Comparison of ENCODE assay signal across 8 cellular contexts in genomic region chr14:106268013-106268727, GRCh38.
DNase-seq lines count a peak whose midpoint lies in the region; ATAC-seq and TF ChIP-seq lines count a peak whose summit lies in the region.

No MANE protein-coding gene starts in this region.

- H3K79me2 ChIP-seq in Loucy (ENCODE audit: insufficient read depth, low read length), result no peaks in the 10 kb centered on the region

- H2AFZ ChIP-seq in Loucy (ENCODE audit: low read length), result 0 out of 2 replicates have a peak overlapping the region, but pooled peaks have one; percentile 18

- intact Hi-C loops in CD14-positive monocyte (cut with micrococcal nuclease), result no loop called here

- H3K36me3 ChIP-seq in Loucy (ENCODE audit: insufficient read depth, low read length) (no peaks in the 10 kb centered on the region), H7 (replicated peaks; ENCODE audit: control insufficient read depth, insufficient read depth, low read length) (no peaks in the 10 kb centered on the region)

- H3K27me3 ChIP-seq in Loucy (ENCODE audit: insufficient read depth, low read length, poor library complexity, severe bottlenecking) (no peaks in the 10 kb centered on the region), H7 (ENCODE audit: control insufficient read depth, insufficient read depth, low read length) (no peaks in the 10 kb centered on the region)

- H3K9me3 Mint-ChIP-seq in CD14-positive monocyte, result no peaks in the 10 kb centered on the region
- H3K9me3 Mint-ChIP-seq in activated CD8-positive, alpha-beta T cell treated with anti-CD3 and anti-CD28 coated beads, Interleukin-2, amount 10 ng/mL, durations not matched to agents 7 days and 5 days (ENCODE audit: insufficient read depth), result no peaks in the 10 kb centered on the region
- H3K9me3 Mint-ChIP-seq in natural killer cell treated with Interleukin-12 subunit alpha and Interleukin-12 subunit beta and Interleukin-15 and Interleukin-18, amount 100 ng/mL, for 72 hours, result no peaks in the 10 kb centered on the region

- H3K36me3 Mint-ChIP-seq in CD14-positive monocyte, result no peaks in the 10 kb centered on the region
- H3K36me3 Mint-ChIP-seq in activated CD8-positive, alpha-beta T cell treated with anti-CD3 and anti-CD28 coated beads, Interleukin-2, amount 10 ng/mL, durations not matched to agents 7 days and 5 days (ENCODE audit: low read depth), result no peaks in the 10 kb centered on the region
- no peaks in the 10 kb centered on the region for H3K36me3 Mint-ChIP-seq in natural killer cell treated with Interleukin-12 subunit alpha and Interleukin-12 subunit beta and Interleukin-15 and Interleukin-18, amount 100 ng/mL, for 72 hours

- H3K4me3 ChIP-seq in Loucy (ENCODE audit: low read length, poor library complexity, severe bottlenecking) (peak overlapping the region; percentile 21), H7 (ENCODE audit: insufficient read depth, low read depth, low read length) (no peak overlapping the region)

- peaks cover 25% of the 10 kb centered on the region for H3K4me1 Mint-ChIP-seq in CD14-positive monocyte
- H3K4me1 Mint-ChIP-seq in activated CD8-positive, alpha-beta T cell treated with anti-CD3 and anti-CD28 coated beads, Interleukin-2, amount 10 ng/mL, durations not matched to agents 7 days and 5 days (ENCODE audit: low read depth), result peaks cover 9% of the 10 kb centered on the region
- H3K4me1 Mint-ChIP-seq in natural killer cell treated with Interleukin-12 subunit alpha and Interleukin-12 subunit beta and Interleukin-15 and Interleukin-18, amount 100 ng/mL, for 72 hours (ENCODE audit: low read depth in 2 of 2), result no peaks in the 10 kb centered on the region

- no peak overlapping the region for H3K4me3 Mint-ChIP-seq in CD14-positive monocyte
- H3K4me3 Mint-ChIP-seq in activated CD8-positive, alpha-beta T cell treated with anti-CD3 and anti-CD28 coated beads, Interleukin-2, amount 10 ng/mL, durations not matched to agents 7 days and 5 days, result no peak overlapping the region
- H3K4me3 Mint-ChIP-seq in natural killer cell treated with Interleukin-12 subunit alpha and Interleukin-12 subunit beta and Interleukin-15 and Interleukin-18, amount 100 ng/mL, for 72 hours, result no peak overlapping the region

- DNase-seq in CD14-positive monocyte (ENCODE audit: low spot score) (no peak), H7 (no peak)
- DNase-seq in activated CD8-positive, alpha-beta T cell treated with anti-CD3 and anti-CD28 coated beads, Interleukin-2, amount 10 ng/mL, durations not matched to agents 7 days and 5 days, result peak; percentile 80
- peak; percentile 82 for DNase-seq in natural killer cell treated with Interleukin-12 subunit alpha and Interleukin-12 subunit beta and Interleukin-15 and Interleukin-18, amount 100 ng/mL, for 72 hours (ENCODE audit: low spot score)

- H3K9ac ChIP-seq in Loucy (ENCODE audit: low read depth, low read length, poor library complexity, severe bottlenecking), result peak overlapping the region; percentile 40

- TF ChIP-seq CTCF in CD14-positive monocyte (IDR thresholded peaks at IDR 0.05), result peak; percentile 30
- peak; percentile 82 for TF ChIP-seq CTCF in Loucy (conservative IDR thresholded peaks at IDR 0.05; ENCODE audit: low read length)

- peaks cover 0 to 2% (median 0%) of the 10 kb centered on the region in 3 donors for H3K27me3 Mint-ChIP-seq in CD14-positive monocyte (ENCODE audit: low read depth in 3 of 3)
- peaks cover 14% of the 10 kb centered on the region for H3K27me3 Mint-ChIP-seq in activated CD8-positive, alpha-beta T cell treated with anti-CD3 and anti-CD28 coated beads, Interleukin-2, amount 10 ng/mL, durations not matched to agents 7 days and 5 days (ENCODE audit: low read depth)
- H3K27me3 Mint-ChIP-seq in natural killer cell treated with Interleukin-12 subunit alpha and Interleukin-12 subunit beta and Interleukin-15 and Interleukin-18, amount 100 ng/mL, for 72 hours, result peaks cover 33 to 51% of the 10 kb centered on the region in 2 donors

- H3K9me2 ChIP-seq in Loucy (replicated peaks; ENCODE audit: low read depth, low read length), result no peaks in the 10 kb centered on the region

- no peaks in the 10 kb centered on the region for H4K20me1 ChIP-seq in Loucy (ENCODE audit: insufficient read depth, low read length, poor library complexity, severe bottlenecking)

- peaks cover 6% of the 10 kb centered on the region; the same call in 1 of the 2 replicates for H3F3A ChIP-seq in Loucy (ENCODE audit: low read depth)

- POLR2A ChIA-PET in activated CD8-positive, alpha-beta T cell treated with anti-CD3 and anti-CD28 coated beads, Interleukin-2, amount 10 ng/mL, durations not matched to agents 7 days and 5 days (lab: Charles Lee), result no interaction called here

- peaks cover 36% of the 10 kb centered on the region for H3K4me1 ChIP-seq in Loucy (ENCODE audit: insufficient read depth, low read length, poor library complexity, severe bottlenecking)

- no peaks in the 10 kb centered on the region for H3K9me3 ChIP-seq in Loucy (ENCODE audit: insufficient read depth, low read depth, low read length)

- CTCF ChIA-PET in activated CD8-positive, alpha-beta T cell treated with anti-CD3 and anti-CD28 coated beads, Interleukin-2, amount 10 ng/mL, durations not matched to agents 7 days and 5 days (lab: Charles Lee), result interaction anchor here (0.7 to 1.5 kb wide), 5 partner anchors 10 to 46 kb away, joined by 3 to 7 read pairs (median 3); no protein-coding TSS in a partner anchor

- H3K4me2 ChIP-seq in Loucy (ENCODE audit: low read depth, low read length, poor library complexity, severe bottlenecking), result peak overlapping the region; percentile 50

- peak; percentile 57 for ATAC-seq in activated CD8-positive, alpha-beta T cell treated with anti-CD3 and anti-CD28 coated beads, Interleukin-2, amount 10 ng/mL, durations not matched to agents 7 days and 5 days
- peak; percentile 58 for ATAC-seq in natural killer cell treated with Interleukin-12 subunit alpha and Interleukin-12 subunit beta and Interleukin-15 and Interleukin-18, amount 100 ng/mL, for 72 hours
- ATAC-seq in HG03571 (IDR thresholded peaks at IDR 0.05; ENCODE audit: unreplicated experiment), result no peak
- no peak for ATAC-seq in HG02798 (IDR thresholded peaks at IDR 0.05; ENCODE audit: poor library complexity, unreplicated experiment)
- ATAC-seq in HG03565 (IDR thresholded peaks at IDR 0.05; ENCODE audit: unreplicated experiment), result no peak

- H3K27ac Mint-ChIP-seq in CD14-positive monocyte, result no peak overlapping the region
- no peak overlapping the region for H3K27ac Mint-ChIP-seq in activated CD8-positive, alpha-beta T cell treated with anti-CD3 and anti-CD28 coated beads, Interleukin-2, amount 10 ng/mL, durations not matched to agents 7 days and 5 days
- H3K27ac Mint-ChIP-seq in natural killer cell treated with Interleukin-12 subunit alpha and Interleukin-12 subunit beta and Interleukin-15 and Interleukin-18, amount 100 ng/mL, for 72 hours, result no peak overlapping the region

Comparison
In these comparisons a context has a peak if more than half of its experiments do, and no peak if none do; other contexts are left out.
1. DNase-seq: peak in activated CD8-positive, alpha-beta T cell treated with anti-CD3 and anti-CD28 coated beads, Interleukin-2, amount 10 ng/mL, durations not matched to agents 7 days and 5 days (single experiment) and natural killer cell treated with Interleukin-12 subunit alpha and Interleukin-12 subunit beta and Interleukin-15 and Interleukin-18, amount 100 ng/mL, for 72 hours (single experiment); none in CD14-positive monocyte (single experiment) and H7 (single experiment).
2. ATAC-seq: peak in activated CD8-positive, alpha-beta T cell treated with anti-CD3 and anti-CD28 coated beads, Interleukin-2, amount 10 ng/mL, durations not matched to agents 7 days and 5 days (single experiment) and natural killer cell treated with Interleukin-12 subunit alpha and Interleukin-12 subunit beta and Interleukin-15 and Interleukin-18, amount 100 ng/mL, for 72 hours (2 of 2); none in HG03571 (single experiment), HG02798 (single experiment) and HG03565 (single experiment).